Comparison of ENCODE assay signal across 2 cellular contexts in the genomic region with DNA sequence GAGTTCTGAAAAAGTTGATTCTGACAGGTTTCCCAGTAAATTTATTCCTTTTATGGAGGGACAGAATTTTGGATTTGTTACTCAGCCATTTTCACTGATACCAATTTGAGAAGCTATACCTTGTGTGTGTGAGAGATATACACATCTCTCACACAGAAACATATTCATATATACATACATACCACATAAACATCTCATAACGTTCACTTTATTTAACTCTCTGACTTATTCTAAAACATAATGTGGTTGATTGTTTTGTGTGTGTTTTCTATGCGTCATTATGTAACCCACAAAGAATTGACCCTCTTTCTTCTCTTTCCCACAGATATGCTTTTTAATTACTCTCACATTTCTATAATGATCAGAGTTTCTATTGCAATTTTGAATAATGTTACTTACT.
TF ChIP-seq lines count a peak whose summit lies in the region.

No MANE protein-coding gene starts in this region.

TF ChIP-seq in IMR-90, 13 proteins besides CTCF, POLR2A, EP300 and RAD21:
- TF ChIP-seq RFX5 (IDR thresholded peaks at IDR 0.05; ENCODE audit: low read depth, low read length) (no peak), MAZ (IDR thresholded peaks at IDR 0.05; ENCODE audit: borderline replicate concordance, low read depth, low read length) (no peak), NFE2L2 (IDR thresholded peaks at IDR 0.05; ENCODE audit: low read depth, low read length) (no peak), MAFK (IDR thresholded peaks at IDR 0.05; ENCODE audit: low read depth, low read length) (no peak), SMC3 (IDR thresholded peaks at IDR 0.05; ENCODE audit: low read depth, low read length) (no peak), CHD1 (IDR thresholded peaks at IDR 0.05; ENCODE audit: low read depth, low read length) (no peak), RCOR1 (IDR thresholded peaks at IDR 0.05; ENCODE audit: insufficient replicate concordance, low read length) (no peak), CEBPB (IDR thresholded peaks at IDR 0.05; ENCODE audit: low read depth, low read length) (no peak), BHLHE40 (IDR thresholded peaks at IDR 0.05; ENCODE audit: low read depth, low read length) (no peak), MXI1 (IDR thresholded peaks at IDR 0.05; ENCODE audit: borderline replicate concordance, low read depth, low read length) (no peak)
- TF ChIP-seq, protein P1, sequence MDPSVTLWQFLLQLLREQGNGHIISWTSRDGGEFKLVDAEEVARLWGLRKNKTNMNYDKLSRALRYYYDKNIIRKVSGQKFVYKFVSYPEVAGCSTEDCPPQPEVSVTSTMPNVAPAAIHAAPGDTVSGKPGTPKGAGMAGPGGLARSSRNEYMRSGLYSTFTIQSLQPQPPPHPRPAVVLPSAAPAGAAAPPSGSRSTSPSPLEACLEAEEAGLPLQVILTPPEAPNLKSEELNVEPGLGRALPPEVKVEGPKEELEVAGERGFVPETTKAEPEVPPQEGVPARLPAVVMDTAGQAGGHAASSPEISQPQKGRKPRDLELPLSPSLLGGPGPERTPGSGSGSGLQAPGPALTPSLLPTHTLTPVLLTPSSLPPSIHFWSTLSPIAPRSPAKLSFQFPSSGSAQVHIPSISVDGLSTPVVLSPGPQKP (IDR thresholded peaks at IDR 0.05; ENCODE audit: borderline replicate concordance, low read depth, low read length), result no peak
- TF ChIP-seq, protein P2, sequence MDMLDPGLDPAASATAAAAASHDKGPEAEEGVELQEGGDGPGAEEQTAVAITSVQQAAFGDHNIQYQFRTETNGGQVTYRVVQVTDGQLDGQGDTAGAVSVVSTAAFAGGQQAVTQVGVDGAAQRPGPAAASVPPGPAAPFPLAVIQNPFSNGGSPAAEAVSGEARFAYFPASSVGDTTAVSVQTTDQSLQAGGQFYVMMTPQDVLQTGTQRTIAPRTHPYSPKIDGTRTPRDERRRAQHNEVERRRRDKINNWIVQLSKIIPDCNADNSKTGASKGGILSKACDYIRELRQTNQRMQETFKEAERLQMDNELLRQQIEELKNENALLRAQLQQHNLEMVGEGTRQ (IDR thresholded peaks at IDR 0.05; ENCODE audit: low read depth, low read length), result no peak

TF ChIP-seq in GM12878, 131 proteins besides CTCF, POLR2A, EP300 and RAD21:
- TF ChIP-seq, protein P3, sequence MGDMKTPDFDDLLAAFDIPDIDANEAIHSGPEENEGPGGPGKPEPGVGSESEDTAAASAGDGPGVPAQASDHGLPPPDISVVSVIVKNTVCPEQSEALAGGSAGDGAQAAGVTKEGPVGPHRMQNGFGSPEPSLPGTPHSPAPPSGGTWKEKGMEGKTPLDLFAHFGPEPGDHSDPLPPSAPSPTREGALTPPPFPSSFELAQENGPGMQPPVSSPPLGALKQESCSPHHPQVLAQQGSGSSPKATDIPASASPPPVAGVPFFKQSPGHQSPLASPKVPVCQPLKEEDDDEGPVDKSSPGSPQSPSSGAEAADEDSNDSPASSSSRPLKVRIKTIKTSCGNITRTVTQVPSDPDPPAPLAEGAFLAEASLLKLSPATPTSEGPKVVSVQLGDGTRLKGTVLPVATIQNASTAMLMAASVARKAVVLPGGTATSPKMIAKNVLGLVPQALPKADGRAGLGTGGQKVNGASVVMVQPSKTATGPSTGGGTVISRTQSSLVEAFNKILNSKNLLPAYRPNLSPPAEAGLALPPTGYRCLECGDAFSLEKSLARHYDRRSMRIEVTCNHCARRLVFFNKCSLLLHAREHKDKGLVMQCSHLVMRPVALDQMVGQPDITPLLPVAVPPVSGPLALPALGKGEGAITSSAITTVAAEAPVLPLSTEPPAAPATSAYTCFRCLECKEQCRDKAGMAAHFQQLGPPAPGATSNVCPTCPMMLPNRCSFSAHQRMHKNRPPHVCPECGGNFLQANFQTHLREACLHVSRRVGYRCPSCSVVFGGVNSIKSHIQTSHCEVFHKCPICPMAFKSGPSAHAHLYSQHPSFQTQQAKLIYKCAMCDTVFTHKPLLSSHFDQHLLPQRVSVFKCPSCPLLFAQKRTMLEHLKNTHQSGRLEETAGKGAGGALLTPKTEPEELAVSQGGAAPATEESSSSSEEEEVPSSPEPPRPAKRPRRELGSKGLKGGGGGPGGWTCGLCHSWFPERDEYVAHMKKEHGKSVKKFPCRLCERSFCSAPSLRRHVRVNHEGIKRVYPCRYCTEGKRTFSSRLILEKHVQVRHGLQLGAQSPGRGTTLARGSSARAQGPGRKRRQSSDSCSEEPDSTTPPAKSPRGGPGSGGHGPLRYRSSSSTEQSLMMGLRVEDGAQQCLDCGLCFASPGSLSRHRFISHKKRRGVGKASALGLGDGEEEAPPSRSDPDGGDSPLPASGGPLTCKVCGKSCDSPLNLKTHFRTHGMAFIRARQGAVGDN (IDR thresholded peaks at IDR 0.05), result no peak
- TF ChIP-seq MYB (IDR thresholded peaks at IDR 0.05; ENCODE audit: borderline replicate concordance, low read depth, low read length) (no peak), CHD2 (IDR thresholded peaks at IDR 0.05; ENCODE audit: borderline replicate concordance, low read depth, low read length) (no peak), POLR2AphosphoS5 (IDR thresholded peaks at IDR 0.05; ENCODE audit: low read length) (no peak), RB1 (IDR thresholded peaks at IDR 0.05; ENCODE audit: borderline replicate concordance) (no peak), LARP7 (IDR thresholded peaks at IDR 0.05) (no peak), KLF5 (IDR thresholded peaks at IDR 0.05; ENCODE audit: partially characterized antibody) (no peak), ZSCAN29 (IDR thresholded peaks at IDR 0.05) (no peak), ZNF384 (IDR thresholded peaks at IDR 0.05; ENCODE audit: borderline replicate concordance, low read depth, low read length) (no peak), SMAD1 (IDR thresholded peaks at IDR 0.05; ENCODE audit: low read depth, partially characterized antibody) (no peak), YBX1 (IDR thresholded peaks at IDR 0.05) (no peak), DPF2 (IDR thresholded peaks at IDR 0.05) (no peak), TCF7 (IDR thresholded peaks at IDR 0.05; ENCODE audit: borderline replicate concordance) (no peak), CBFB (IDR thresholded peaks at IDR 0.05; ENCODE audit: low read depth) (no peak), SP1 (IDR thresholded peaks at IDR 0.05; ENCODE audit: low read depth, low read length) (no peak), CEBPB (IDR thresholded peaks at IDR 0.05; ENCODE audit: borderline replicate concordance in 1 of 2, low read depth in 2 of 2, low read length in 2 of 2) (no peak), KAT2A (conservative IDR thresholded peaks at IDR 0.05; ENCODE audit: control insufficient read depth, low read depth, low read length) (no peak), ESRRA (IDR thresholded peaks at IDR 0.05; ENCODE audit: low read length) (no peak), HDAC6 (IDR thresholded peaks at IDR 0.05; ENCODE audit: unreplicated experiment) (no peak), MXI1 (IDR thresholded peaks at IDR 0.05; ENCODE audit: low read depth, low read length) (no peak)
